ENCODE assay signal across 10 cellular contexts in the genomic region with DNA sequence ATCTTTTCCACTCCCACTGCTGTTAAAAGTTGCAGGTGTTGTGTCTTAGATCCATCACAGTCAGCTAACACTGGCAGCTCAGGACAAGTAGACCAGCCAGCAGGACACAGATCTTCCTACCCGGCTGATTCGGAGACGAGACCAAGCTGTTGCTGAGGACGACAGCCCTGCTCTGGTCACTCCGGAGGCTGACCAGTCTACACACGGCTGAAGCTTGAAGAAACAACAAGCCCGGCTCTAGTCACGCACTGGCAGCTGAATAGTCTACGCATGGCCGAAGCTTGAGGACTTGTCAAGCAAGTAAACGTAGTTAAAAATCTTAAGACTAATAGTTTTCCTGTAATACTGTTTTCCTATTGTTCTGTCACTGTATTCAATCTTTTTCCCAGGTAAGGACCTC. TPM values are rescaled to one million over a fixed set of nuclear protein-coding genes. Genes with fewer than 3 reads are reported as not detected.
A peak's percentile ranks its signal among the peaks of the same experiment; 100 is the strongest.
DNase-seq lines count a peak whose midpoint lies in the region; ATAC-seq and TF ChIP-seq lines count a peak whose summit lies in the region.
"Had no signal": no experiment of that assay in that cellular context is flagged by ENCODE, and none has a peak within 500 bp of the region (broad histone marks: within the 10 kb centered on the region; RNA-seq: fewer than 3 reads in every experiment).

No MANE protein-coding gene starts in this region.

- TF ChIP-seq CTCF in activated B cell treated with CpG ODN at 0.5 μM for 24 hours (IDR thresholded peaks at IDR 0.05), result no peak
- TF ChIP-seq CTCF in fibroblast of pulmonary artery (IDR thresholded peaks at IDR 0.05; ENCODE audit: low read length, missing control alignments), result no peak

- H3K9me3 Mint-ChIP-seq in T-helper 2 cell treated with Interferon-gamma antibody and Interleukin-4, amounts not matched to agents 5 μg/mL and 100 μg/mL, for 36 hours, result peaks cover 5% of the 10 kb centered on the region
- no peaks in the 10 kb centered on the region for H3K9me3 Mint-ChIP-seq in activated B cell treated with CpG ODN at 0.5 μM for 24 hours
- no peaks in the 10 kb centered on the region for H3K9me3 Mint-ChIP-seq in stimulated activated effector memory CD8-positive, alpha-beta T cell treated with anti-CD3 and anti-CD28 coated beads, Interleukin-12 subunit alpha, Interleukin-12 subunit beta, amount 100 ng/mL, for 72 hours

- H3K27ac Mint-ChIP-seq in T-helper 2 cell treated with Interferon-gamma antibody and Interleukin-4, amounts not matched to agents 5 μg/mL and 100 μg/mL, for 36 hours, result peak overlapping the region; percentile 16
- peak overlapping the region; percentile 74 for H3K27ac Mint-ChIP-seq in activated B cell treated with CpG ODN at 0.5 μM for 24 hours
- peak overlapping the region; percentile 99 for H3K27ac Mint-ChIP-seq in stimulated activated effector memory CD8-positive, alpha-beta T cell treated with anti-CD3 and anti-CD28 coated beads, Interleukin-12 subunit alpha, Interleukin-12 subunit beta, amount 100 ng/mL, for 72 hours

- intact Hi-C loops in activated B cell treated with CpG ODN at 0.5 μM for 24 hours (cut with micrococcal nuclease), result no loop called here

- no peaks in the 10 kb centered on the region for H3K27me3 Mint-ChIP-seq in T-helper 2 cell treated with Interferon-gamma antibody and Interleukin-4, amounts not matched to agents 5 μg/mL and 100 μg/mL, for 36 hours (ENCODE audit: low read depth)
- no peaks in the 10 kb centered on the region for H3K27me3 Mint-ChIP-seq in activated B cell treated with CpG ODN at 0.5 μM for 24 hours

- H3K4me1 Mint-ChIP-seq in T-helper 2 cell treated with Interferon-gamma antibody and Interleukin-4, amounts not matched to agents 5 μg/mL and 100 μg/mL, for 36 hours (ENCODE audit: low read depth), result peaks cover 44% of the 10 kb centered on the region
- H3K4me1 Mint-ChIP-seq in activated B cell treated with CpG ODN at 0.5 μM for 24 hours, result peaks cover 78% of the 10 kb centered on the region
- peaks cover 80% of the 10 kb centered on the region for H3K4me1 Mint-ChIP-seq in stimulated activated effector memory CD8-positive, alpha-beta T cell treated with anti-CD3 and anti-CD28 coated beads, Interleukin-12 subunit alpha, Interleukin-12 subunit beta, amount 100 ng/mL, for 72 hours

- ATAC-seq in activated B cell treated with CpG ODN at 0.5 μM for 24 hours (ENCODE audit: low read depth), result no peak
- ATAC-seq in stimulated activated effector memory CD8-positive, alpha-beta T cell treated with anti-CD3 and anti-CD28 coated beads, Interleukin-12 subunit alpha, Interleukin-12 subunit beta, amount 100 ng/mL, for 72 hours, result no peak
- ATAC-seq in HG02973 (IDR thresholded peaks at IDR 0.05; ENCODE audit: unreplicated experiment), result no peak

- H3K36me3 Mint-ChIP-seq in T-helper 2 cell treated with Interferon-gamma antibody and Interleukin-4, amounts not matched to agents 5 μg/mL and 100 μg/mL, for 36 hours (ENCODE audit: low read depth), result peaks cover 10% of the 10 kb centered on the region
- peaks cover 13% of the 10 kb centered on the region for H3K36me3 Mint-ChIP-seq in activated B cell treated with CpG ODN at 0.5 μM for 24 hours (ENCODE audit: low read depth)
- H3K36me3 Mint-ChIP-seq in stimulated activated effector memory CD8-positive, alpha-beta T cell treated with anti-CD3 and anti-CD28 coated beads, Interleukin-12 subunit alpha, Interleukin-12 subunit beta, amount 100 ng/mL, for 72 hours, result peaks cover 35% of the 10 kb centered on the region

- peak overlapping the region; percentile 96 for H3K4me3 ChIP-seq in fibroblast of pulmonary artery (replicated peaks; ENCODE audit: low read depth, low read length)
- H3K4me3 ChIP-seq: SJSA1 had no signal

- H3K4me3 Mint-ChIP-seq in T-helper 2 cell treated with Interferon-gamma antibody and Interleukin-4, amounts not matched to agents 5 μg/mL and 100 μg/mL, for 36 hours, result peak overlapping the region; percentile 92
- peak overlapping the region; percentile 57 for H3K4me3 Mint-ChIP-seq in activated B cell treated with CpG ODN at 0.5 μM for 24 hours
- H3K4me3 Mint-ChIP-seq in stimulated activated effector memory CD8-positive, alpha-beta T cell treated with anti-CD3 and anti-CD28 coated beads, Interleukin-12 subunit alpha, Interleukin-12 subunit beta, amount 100 ng/mL, for 72 hours, result peak overlapping the region; percentile 91

- no peak for DNase-seq in T-helper 2 cell treated with Interferon-gamma antibody and Interleukin-4, amounts not matched to agents 5 μg/mL and 100 μg/mL, for 36 hours (ENCODE audit: low spot score)
- no peak for DNase-seq in T-helper 2 cell
- no peak for DNase-seq in activated B cell treated with CpG ODN at 0.5 μM for 24 hours
- peak; percentile 16 for DNase-seq in fibroblast of pulmonary artery (ENCODE audit: low read depth)
- no peak for DNase-seq in stimulated activated effector memory CD8-positive, alpha-beta T cell treated with anti-CD3 and anti-CD28 coated beads, Interleukin-12 subunit alpha, Interleukin-12 subunit beta, amount 100 ng/mL, for 72 hours (ENCODE audit: low spot score in 2 of 2)
- DNase-seq in anterior cingulate cortex (lab: John Stamatoyannopoulos, UW), result no peak
- no peak for DNase-seq in activated CD4-positive, CD25-positive, alpha-beta regulatory T cell (lab: John Stamatoyannopoulos, UW)
- DNase-seq: NCI-H2107 had no signal

- POLR2A ChIA-PET in activated B cell treated with CpG ODN at 0.5 μM for 24 hours (lab: Charles Lee), result interaction anchor here (4.5 kb wide), 1 partner anchor 11 kb away, joined by 44 read pairs; no protein-coding TSS in a partner anchor

- CTCF ChIA-PET in activated B cell treated with CpG ODN at 0.5 μM for 24 hours (lab: Charles Lee), result no interaction called here

RNA-seq across cellular contexts. Expression of a gene that starts 1.8 kb away (rescaled TPM):
- 17.1 and 20.6 TPM in 2 replicates for total RNA-seq in activated B cell treated with CpG ODN at 0.5 μM for 24 hours

RNA-seq across cellular contexts. Expression of a gene that starts 1.8 kb away (rescaled TPM):
- total RNA-seq in activated B cell treated with CpG ODN at 0.5 μM for 24 hours, result 29.3 and 33.8 TPM in 2 replicates

Comparison
In these comparisons a context has a peak if more than half of its experiments do, and no peak if none do; other contexts are left out.
1. H3K27ac Mint-ChIP-seq: peak in every context shown above with its lines; median percentile 99 in stimulated activated effector memory CD8-positive, alpha-beta T cell treated with anti-CD3 and anti-CD28 coated beads, Interleukin-12 subunit alpha, Interleukin-12 subunit beta, amount 100 ng/mL, for 72 hours; 74 in activated B cell treated with CpG ODN at 0.5 μM for 24 hours; 16 in T-helper 2 cell treated with Interferon-gamma antibody and Interleukin-4, amounts not matched to agents 5 μg/mL and 100 μg/mL, for 36 hours.